In genomic region chr4:183798249-183798920, GRCh38 we compare ENCODE assay signal across 9 cellular contexts.
DNase-seq lines count a peak whose midpoint lies in the region; ATAC-seq lines count a peak whose summit lies in the region.
"Had no signal": no experiment of that assay in that cellular context is flagged by ENCODE, and none has a peak within 500 bp of the region (broad histone marks: within the 10 kb centered on the region; RNA-seq: fewer than 3 reads in every experiment).

No MANE protein-coding gene starts in this region.

- peak overlapping the region; percentile 75 for H3K4me3 ChIP-seq in trophoblast cell (ENCODE audit: low read depth, low read length)

- no peaks in the 10 kb centered on the region for H3K9me3 ChIP-seq in trophoblast cell (ENCODE audit: insufficient read depth, low read depth, low read length)
- H3K9me3 ChIP-seq: SJSA1 had no signal

- no peak overlapping the region for H3K14ac ChIP-seq in trophoblast cell (ENCODE audit: low read length)

- no peak overlapping the region for H2BK5ac ChIP-seq in trophoblast cell (ENCODE audit: low read depth, low read length, poor library complexity)

- no peak for ATAC-seq in GM21576 (IDR thresholded peaks at IDR 0.05; ENCODE audit: unreplicated experiment)
- ATAC-seq in HG03521 (IDR thresholded peaks at IDR 0.05; ENCODE audit: unreplicated experiment): no peak
- no peak for ATAC-seq in HG02610 (IDR thresholded peaks at IDR 0.05; ENCODE audit: unreplicated experiment)
- no peak for ATAC-seq in HG02884 (IDR thresholded peaks at IDR 0.05; ENCODE audit: unreplicated experiment)

- no peak overlapping the region for H4K91ac ChIP-seq in trophoblast cell (ENCODE audit: low read depth, low read length)

- peak overlapping the region; percentile 98 for H3K4me2 ChIP-seq in trophoblast cell (ENCODE audit: low read length)

- H2BK120ac ChIP-seq in trophoblast cell (ENCODE audit: insufficient read depth, low read length, poor library complexity): no peak overlapping the region

- H3K9ac ChIP-seq in trophoblast cell (ENCODE audit: low read length): no peak overlapping the region

- H3K4me1 ChIP-seq in trophoblast cell (ENCODE audit: control insufficient read depth in 1 of 2, insufficient read depth in 2 of 2, low read length in 2 of 2): peaks cover 0 to 16% of the 10 kb centered on the region in 2 experiments

- DNase-seq in Daoy (ENCODE audit: low read depth) (peak; percentile 10), SW480 (ENCODE audit: low spot score) (peak; percentile 19), glomerular visceral epithelial cell (ENCODE audit: extremely low spot score) (peak; percentile 4), trophoblast cell (peak; percentile 2 to 35)

- no peaks in the 10 kb centered on the region for H3K36me3 ChIP-seq in trophoblast cell (ENCODE audit: control insufficient read depth in 1 of 2, insufficient read depth in 2 of 2, low read length in 2 of 2)
- H3K36me3 ChIP-seq: SJSA1 had no signal

- H3K79me2 ChIP-seq in trophoblast cell (ENCODE audit: control insufficient read depth, insufficient read depth, low read length, poor library complexity): no peaks in the 10 kb centered on the region

- H3K4ac ChIP-seq in trophoblast cell (ENCODE audit: low read depth, low read length): no peak overlapping the region

- no CpG with 5 or more reads among the region's 62 CpGs for WGBS in trophoblast cell (ENCODE audit: extremely low coverage, insufficient coverage, insufficient read length)

- no peak overlapping the region for H3K27ac ChIP-seq in trophoblast cell (ENCODE audit: low read depth, low read length)
- H3K27ac ChIP-seq: SJSA1 had no signal

- no peak overlapping the region for H2BK12ac ChIP-seq in trophoblast cell (ENCODE audit: low read length)

- H2AK5ac ChIP-seq in trophoblast cell (ENCODE audit: low read length): no peak overlapping the region

- peak overlapping the region; percentile 32 for H2AFZ ChIP-seq in trophoblast cell (ENCODE audit: insufficient read depth, low read length, poor library complexity)

- H3K27me3 ChIP-seq in trophoblast cell (ENCODE audit: insufficient read depth, low read length): peaks cover 7% of the 10 kb centered on the region

- no peak overlapping the region for H3K18ac ChIP-seq in trophoblast cell (ENCODE audit: low read length)

- H3K23ac ChIP-seq in trophoblast cell (ENCODE audit: low read length): no peak overlapping the region

- no peak overlapping the region for H4K12ac ChIP-seq in trophoblast cell (ENCODE audit: low read depth, low read length)

- H4K8ac ChIP-seq in trophoblast cell (ENCODE audit: low read depth, low read length): no peak overlapping the region

- peaks cover 1% of the 10 kb centered on the region for H3K79me1 ChIP-seq in trophoblast cell (ENCODE audit: low read length)
